Comparison of ENCODE assay signal across 1 cellular context in genomic region chr2:24015562-24016375, GRCh38.
TF ChIP-seq lines count a peak whose summit lies in the region.

No MANE protein-coding gene starts in this region.

TF ChIP-seq in HepG2, 621 proteins besides CTCF, POLR2A, EP300 and RAD21 (continued from another document and continues in another):
- TF ChIP-seq PRDM4 (CRISPR knock-in tag; IDR thresholded peaks at IDR 0.05; ENCODE audit: borderline replicate concordance) (no peak), ZNF33B (CRISPR knock-in tag; IDR thresholded peaks at IDR 0.05) (no peak), E2F5 (CRISPR knock-in tag; conservative IDR thresholded peaks at IDR 0.05) (no peak), ZBTB42 (CRISPR knock-in tag; IDR thresholded peaks at IDR 0.05) (0 out of 2 replicates have a peak, but pooled peaks have one; percentile 31), REST (IDR thresholded peaks at IDR 0.05; ENCODE audit: borderline replicate concordance in 1 of 2, low read depth in 1 of 2, low read length in 2 of 2) (0 out of 4 replicates have a peak, but pooled peaks of 1 of the 2 experiments have one; percentile 8), ZFY (CRISPR knock-in tag; IDR thresholded peaks at IDR 0.05) (peak; percentile 78), ZNF501 (CRISPR knock-in tag; IDR thresholded peaks at IDR 0.05) (peak; percentile 45), ZBTB8A (CRISPR knock-in tag; IDR thresholded peaks at IDR 0.05; ENCODE audit: borderline replicate concordance, low read depth) (no peak), FOSL2 (CRISPR knock-in tag; IDR thresholded peaks at IDR 0.05) (peak; percentile 100), HNRNPK (IDR thresholded peaks at IDR 0.05; ENCODE audit: low read depth, low read length, poor library complexity, severe bottlenecking) (no peak), ZNF326 (CRISPR knock-in tag; IDR thresholded peaks at IDR 0.05; ENCODE audit: borderline replicate concordance) (no peak), ZMAT5 (CRISPR knock-in tag; IDR thresholded peaks at IDR 0.05; ENCODE audit: borderline replicate concordance, low read depth) (no peak), LCORL (IDR thresholded peaks at IDR 0.05) (no peak), LCORL (CRISPR knock-in tag; IDR thresholded peaks at IDR 0.05) (peak; percentile 88), ZSCAN9 (CRISPR knock-in tag; IDR thresholded peaks at IDR 0.05; ENCODE audit: borderline replicate concordance) (peak; percentile 52; the same call in 1 of the 2 replicates), DNMT1 (CRISPR knock-in tag; IDR thresholded peaks at IDR 0.05) (no peak), RFXAP (CRISPR knock-in tag; IDR thresholded peaks at IDR 0.05; ENCODE audit: borderline replicate concordance) (peak; percentile 42; the same call in 1 of the 2 replicates), ZBTB46 (CRISPR knock-in tag; IDR thresholded peaks at IDR 0.05; ENCODE audit: borderline replicate concordance) (no peak), ZNF276 (CRISPR knock-in tag; IDR thresholded peaks at IDR 0.05; ENCODE audit: low read depth) (no peak), ETV5 (CRISPR knock-in tag; IDR thresholded peaks at IDR 0.05; ENCODE audit: borderline replicate concordance) (peak; percentile 42; the same call in 1 of the 2 replicates), EED (CRISPR knock-in tag; IDR thresholded peaks at IDR 0.05) (peak; percentile 58), ZNF777 (CRISPR knock-in tag; IDR thresholded peaks at IDR 0.05) (no peak), MTF1 (CRISPR knock-in tag; IDR thresholded peaks at IDR 0.05) (no peak)
- TF ChIP-seq, protein P1, sequence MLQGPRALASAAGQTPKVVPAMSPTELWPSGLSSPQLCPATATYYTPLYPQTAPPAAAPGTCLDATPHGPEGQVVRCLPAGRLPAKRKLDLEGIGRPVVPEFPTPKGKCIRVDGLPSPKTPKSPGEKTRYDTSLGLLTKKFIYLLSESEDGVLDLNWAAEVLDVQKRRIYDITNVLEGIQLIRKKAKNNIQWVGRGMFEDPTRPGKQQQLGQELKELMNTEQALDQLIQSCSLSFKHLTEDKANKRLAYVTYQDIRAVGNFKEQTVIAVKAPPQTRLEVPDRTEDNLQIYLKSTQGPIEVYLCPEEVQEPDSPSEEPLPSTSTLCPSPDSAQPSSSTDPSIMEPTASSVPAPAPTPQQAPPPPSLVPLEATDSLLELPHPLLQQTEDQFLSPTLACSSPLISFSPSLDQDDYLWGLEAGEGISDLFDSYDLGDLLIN (CRISPR knock-in tag; IDR thresholded peaks at IDR 0.05; ENCODE audit: borderline replicate concordance) = no peak
- TF ChIP-seq, protein P2, sequence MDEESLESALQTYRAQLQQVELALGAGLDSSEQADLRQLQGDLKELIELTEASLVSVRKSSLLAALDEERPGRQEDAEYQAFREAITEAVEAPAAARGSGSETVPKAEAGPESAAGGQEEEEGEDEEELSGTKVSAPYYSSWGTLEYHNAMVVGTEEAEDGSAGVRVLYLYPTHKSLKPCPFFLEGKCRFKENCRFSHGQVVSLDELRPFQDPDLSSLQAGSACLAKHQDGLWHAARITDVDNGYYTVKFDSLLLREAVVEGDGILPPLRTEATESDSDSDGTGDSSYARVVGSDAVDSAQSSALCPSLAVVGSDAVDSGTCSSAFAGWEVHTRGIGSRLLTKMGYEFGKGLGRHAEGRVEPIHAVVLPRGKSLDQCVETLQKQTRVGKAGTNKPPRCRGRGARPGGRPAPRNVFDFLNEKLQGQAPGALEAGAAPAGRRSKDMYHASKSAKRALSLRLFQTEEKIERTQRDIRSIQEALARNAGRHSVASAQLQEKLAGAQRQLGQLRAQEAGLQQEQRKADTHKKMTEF (CRISPR knock-in tag; IDR thresholded peaks at IDR 0.05) = peak; percentile 69; the same call in 1 of the 2 replicates
- TF ChIP-seq, protein P3, sequence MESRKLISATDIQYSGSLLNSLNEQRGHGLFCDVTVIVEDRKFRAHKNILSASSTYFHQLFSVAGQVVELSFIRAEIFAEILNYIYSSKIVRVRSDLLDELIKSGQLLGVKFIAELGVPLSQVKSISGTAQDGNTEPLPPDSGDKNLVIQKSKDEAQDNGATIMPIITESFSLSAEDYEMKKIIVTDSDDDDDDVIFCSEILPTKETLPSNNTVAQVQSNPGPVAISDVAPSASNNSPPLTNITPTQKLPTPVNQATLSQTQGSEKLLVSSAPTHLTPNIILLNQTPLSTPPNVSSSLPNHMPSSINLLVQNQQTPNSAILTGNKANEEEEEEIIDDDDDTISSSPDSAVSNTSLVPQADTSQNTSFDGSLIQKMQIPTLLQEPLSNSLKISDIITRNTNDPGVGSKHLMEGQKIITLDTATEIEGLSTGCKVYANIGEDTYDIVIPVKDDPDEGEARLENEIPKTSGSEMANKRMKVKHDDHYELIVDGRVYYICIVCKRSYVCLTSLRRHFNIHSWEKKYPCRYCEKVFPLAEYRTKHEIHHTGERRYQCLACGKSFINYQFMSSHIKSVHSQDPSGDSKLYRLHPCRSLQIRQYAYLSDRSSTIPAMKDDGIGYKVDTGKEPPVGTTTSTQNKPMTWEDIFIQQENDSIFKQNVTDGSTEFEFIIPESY (CRISPR knock-in tag; IDR thresholded peaks at IDR 0.05) = peak; percentile 23; the same call in 1 of the 2 replicates
- TF ChIP-seq, protein P4, sequence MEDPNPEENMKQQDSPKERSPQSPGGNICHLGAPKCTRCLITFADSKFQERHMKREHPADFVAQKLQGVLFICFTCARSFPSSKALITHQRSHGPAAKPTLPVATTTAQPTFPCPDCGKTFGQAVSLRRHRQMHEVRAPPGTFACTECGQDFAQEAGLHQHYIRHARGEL (CRISPR knock-in tag; IDR thresholded peaks at IDR 0.05) = no peak
- TF ChIP-seq, protein P5, sequence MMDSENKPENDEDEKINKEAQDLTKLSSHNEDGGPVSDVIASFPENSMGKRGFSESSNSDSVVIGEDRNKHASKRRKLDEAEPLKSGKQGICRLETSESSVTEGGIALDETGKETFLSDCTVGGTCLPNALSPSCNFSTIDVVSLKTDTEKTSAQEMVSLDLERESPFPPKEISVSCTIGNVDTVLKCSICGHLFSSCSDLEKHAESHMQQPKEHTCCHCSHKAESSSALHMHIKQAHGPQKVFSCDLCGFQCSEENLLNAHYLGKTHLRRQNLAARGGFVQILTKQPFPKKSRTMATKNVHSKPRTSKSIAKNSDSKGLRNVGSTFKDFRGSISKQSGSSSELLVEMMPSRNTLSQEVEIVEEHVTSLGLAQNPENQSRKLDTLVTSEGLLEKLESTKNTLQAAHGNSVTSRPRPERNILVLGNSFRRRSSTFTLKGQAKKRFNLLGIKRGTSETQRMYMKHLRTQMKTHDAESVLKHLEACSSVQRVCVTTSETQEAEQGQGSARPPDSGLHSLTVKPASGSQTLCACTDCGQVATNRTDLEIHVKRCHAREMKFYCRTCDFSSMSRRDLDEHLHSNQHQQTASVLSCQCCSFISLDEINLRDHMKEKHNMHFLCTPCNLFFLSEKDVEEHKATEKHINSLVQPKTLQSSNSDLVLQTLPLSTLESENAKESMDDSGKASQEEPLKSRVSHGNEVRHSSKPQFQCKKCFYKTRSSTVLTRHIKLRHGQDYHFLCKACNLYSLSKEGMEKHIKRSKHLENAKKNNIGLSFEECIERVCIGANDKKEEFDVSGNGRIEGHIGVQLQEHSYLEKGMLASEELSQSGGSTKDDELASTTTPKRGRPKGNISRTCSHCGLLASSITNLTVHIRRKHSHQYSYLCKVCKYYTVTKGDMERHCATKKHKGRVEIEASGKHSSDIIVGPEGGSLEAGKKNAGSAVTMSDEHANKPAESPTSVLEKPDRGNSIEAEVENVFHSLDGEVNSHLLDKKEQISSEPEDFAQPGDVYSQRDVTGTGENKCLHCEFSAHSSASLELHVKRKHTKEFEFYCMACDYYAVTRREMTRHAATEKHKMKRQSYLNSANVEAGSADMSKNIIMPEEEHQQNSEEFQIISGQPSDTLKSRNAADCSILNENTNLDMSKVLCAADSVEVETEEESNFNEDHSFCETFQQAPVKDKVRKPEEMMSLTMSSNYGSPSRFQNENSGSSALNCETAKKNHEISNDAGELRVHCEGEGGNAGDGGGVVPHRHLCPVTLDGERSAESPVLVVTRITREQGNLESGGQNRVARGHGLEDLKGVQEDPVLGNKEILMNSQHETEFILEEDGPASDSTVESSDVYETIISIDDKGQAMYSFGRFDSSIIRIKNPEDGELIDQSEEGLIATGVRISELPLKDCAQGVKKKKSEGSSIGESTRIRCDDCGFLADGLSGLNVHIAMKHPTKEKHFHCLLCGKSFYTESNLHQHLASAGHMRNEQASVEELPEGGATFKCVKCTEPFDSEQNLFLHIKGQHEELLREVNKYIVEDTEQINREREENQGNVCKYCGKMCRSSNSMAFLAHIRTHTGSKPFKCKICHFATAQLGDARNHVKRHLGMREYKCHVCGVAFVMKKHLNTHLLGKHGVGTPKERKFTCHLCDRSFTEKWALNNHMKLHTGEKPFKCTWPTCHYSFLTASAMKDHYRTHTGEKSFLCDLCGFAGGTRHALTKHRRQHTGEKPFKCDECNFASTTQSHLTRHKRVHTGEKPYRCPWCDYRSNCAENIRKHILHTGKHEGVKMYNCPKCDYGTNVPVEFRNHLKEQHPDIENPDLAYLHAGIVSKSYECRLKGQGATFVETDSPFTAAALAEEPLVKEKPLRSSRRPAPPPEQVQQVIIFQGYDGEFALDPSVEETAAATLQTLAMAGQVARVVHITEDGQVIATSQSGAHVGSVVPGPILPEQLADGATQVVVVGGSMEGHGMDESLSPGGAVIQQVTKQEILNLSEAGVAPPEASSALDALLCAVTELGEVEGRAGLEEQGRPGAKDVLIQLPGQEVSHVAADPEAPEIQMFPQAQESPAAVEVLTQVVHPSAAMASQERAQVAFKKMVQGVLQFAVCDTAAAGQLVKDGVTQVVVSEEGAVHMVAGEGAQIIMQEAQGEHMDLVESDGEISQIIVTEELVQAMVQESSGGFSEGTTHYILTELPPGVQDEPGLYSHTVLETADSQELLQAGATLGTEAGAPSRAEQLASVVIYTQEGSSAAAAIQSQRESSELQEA (CRISPR knock-in tag; IDR thresholded peaks at IDR 0.05; ENCODE audit: not compliant biosample characterization) = no peak
